Comparison of ENCODE assay signal across 1 cellular context in genomic region chr10:4686644-4686996, GRCh38.
TF ChIP-seq lines count a peak whose summit lies in the region.

No MANE protein-coding gene starts in this region.

TF ChIP-seq in SK-N-SH, 30 proteins besides CTCF, POLR2A, EP300 and RAD21 (continued from another document):
- TF ChIP-seq, protein P1, sequence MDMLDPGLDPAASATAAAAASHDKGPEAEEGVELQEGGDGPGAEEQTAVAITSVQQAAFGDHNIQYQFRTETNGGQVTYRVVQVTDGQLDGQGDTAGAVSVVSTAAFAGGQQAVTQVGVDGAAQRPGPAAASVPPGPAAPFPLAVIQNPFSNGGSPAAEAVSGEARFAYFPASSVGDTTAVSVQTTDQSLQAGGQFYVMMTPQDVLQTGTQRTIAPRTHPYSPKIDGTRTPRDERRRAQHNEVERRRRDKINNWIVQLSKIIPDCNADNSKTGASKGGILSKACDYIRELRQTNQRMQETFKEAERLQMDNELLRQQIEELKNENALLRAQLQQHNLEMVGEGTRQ (IDR thresholded peaks at IDR 0.05; ENCODE audit: borderline replicate concordance, low read depth, low read length): no peak
- no peak for TF ChIP-seq GABPA (IDR thresholded peaks at IDR 0.05; ENCODE audit: low read depth)
- TF ChIP-seq, protein P2, sequence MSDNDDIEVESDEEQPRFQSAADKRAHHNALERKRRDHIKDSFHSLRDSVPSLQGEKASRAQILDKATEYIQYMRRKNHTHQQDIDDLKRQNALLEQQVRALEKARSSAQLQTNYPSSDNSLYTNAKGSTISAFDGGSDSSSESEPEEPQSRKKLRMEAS (IDR thresholded peaks at IDR 0.05; ENCODE audit: low read depth): no peak
